Comparison of ENCODE assay signal across 15 cellular contexts in genomic region chr12:130179191-130179590, GRCh38. TPM values are rescaled to one million over a fixed set of nuclear protein-coding genes. Genes with fewer than 3 reads are reported as not detected.
DNase-seq lines count a peak whose midpoint lies in the region; ATAC-seq lines count a peak whose summit lies in the region.
"Had no signal": no experiment of that assay in that cellular context is flagged by ENCODE, and none has a peak within 500 bp of the region (broad histone marks: within the 10 kb centered on the region; RNA-seq: fewer than 3 reads in every experiment).

No MANE protein-coding gene starts in this region.

- no peak overlapping the region for H3K4me3 Mint-ChIP-seq in stimulated activated naive B cell treated with anti-CD40 and anti-IgM and Interleukin-4, amounts not matched to agents 10 μg/mL and 1 μg/mL and 100 μg/mL, for 72 hours
- H3K4me3 Mint-ChIP-seq: CD4-positive, alpha-beta T cell had no signal

- DNase-seq in SIG-M5 treated with dmso at 0.1 percent for 504 hours (lab: John Stamatoyannopoulos, UW; ENCODE audit: unreplicated experiment): peak; percentile 34
- DNase-seq in SIG-M5 (lab: John Stamatoyannopoulos, UW): no peak
- DNase-seq in renal cortical epithelial cell (ENCODE audit: low read depth): peak; percentile 13
- no peak for DNase-seq in effector CD8-positive, alpha-beta T cell (lab: John Stamatoyannopoulos, UW)
- no peak for DNase-seq in DMS153 (lab: John Stamatoyannopoulos, UW)
- DNase-seq in stimulated activated naive B cell treated with anti-CD40 and anti-IgM and Interleukin-4, amounts not matched to agents 10 μg/mL and 1 μg/mL and 100 μg/mL, for 72 hours: no peak
- DNase-seq: AML-193; Caco-2; CD4-positive, alpha-beta T cell; DMS79; GF-D8; GOT3 had no signal

- ATAC-seq in esophagus mucosa: peak; percentile 80
- ATAC-seq in stimulated activated naive B cell treated with anti-CD40 and anti-IgM and Interleukin-4, amounts not matched to agents 10 μg/mL and 1 μg/mL and 100 μg/mL, for 72 hours (replicated peaks): no peak
- ATAC-seq: A549 had no signal

- peaks cover 0 to 10% of the 10 kb centered on the region in 2 donors for H3K27me3 Mint-ChIP-seq in stimulated activated naive B cell treated with anti-CD40 and anti-IgM and Interleukin-4, amounts not matched to agents 10 μg/mL and 1 μg/mL and 100 μg/mL, for 72 hours

- H3K4me1 Mint-ChIP-seq in stimulated activated naive B cell treated with anti-CD40 and anti-IgM and Interleukin-4, amounts not matched to agents 10 μg/mL and 1 μg/mL and 100 μg/mL, for 72 hours: no peaks in the 10 kb centered on the region

- H3K9me3 Mint-ChIP-seq in stimulated activated naive B cell treated with anti-CD40 and anti-IgM and Interleukin-4, amounts not matched to agents 10 μg/mL and 1 μg/mL and 100 μg/mL, for 72 hours: peaks cover 10 to 14% of the 10 kb centered on the region in 2 donors

- no peak overlapping the region for H3K27ac Mint-ChIP-seq in stimulated activated naive B cell treated with anti-CD40 and anti-IgM and Interleukin-4, amounts not matched to agents 10 μg/mL and 1 μg/mL and 100 μg/mL, for 72 hours
- H3K27ac Mint-ChIP-seq: CD4-positive, alpha-beta T cell had no signal

- no peaks in the 10 kb centered on the region for H3K36me3 Mint-ChIP-seq in stimulated activated naive B cell treated with anti-CD40 and anti-IgM and Interleukin-4, amounts not matched to agents 10 μg/mL and 1 μg/mL and 100 μg/mL, for 72 hours

RNA-seq across cellular contexts. Expression of gene FZD10, which starts 16.9 kb away (rescaled TPM):
- total RNA-seq in esophagus mucosa (13.7 TPM), renal cortical epithelial cell (0.05 and 1.0 TPM in 2 replicates)
- total RNA-seq: CD4-positive, alpha-beta T cell; HT1080 had no signal

Comparison
In these comparisons a context has a peak if more than half of its experiments do, and no peak if none do; other contexts are left out.
1. DNase-seq: peak in SIG-M5 treated with dmso at 0.1 percent for 504 hours (single experiment) and renal cortical epithelial cell (single experiment); none in SIG-M5 (single experiment), effector CD8-positive, alpha-beta T cell (single experiment), DMS153 (single experiment) and stimulated activated naive B cell treated with anti-CD40 and anti-IgM and Interleukin-4, amounts not matched to agents 10 μg/mL and 1 μg/mL and 100 μg/mL, for 72 hours (single experiment).